In the genomic region with DNA sequence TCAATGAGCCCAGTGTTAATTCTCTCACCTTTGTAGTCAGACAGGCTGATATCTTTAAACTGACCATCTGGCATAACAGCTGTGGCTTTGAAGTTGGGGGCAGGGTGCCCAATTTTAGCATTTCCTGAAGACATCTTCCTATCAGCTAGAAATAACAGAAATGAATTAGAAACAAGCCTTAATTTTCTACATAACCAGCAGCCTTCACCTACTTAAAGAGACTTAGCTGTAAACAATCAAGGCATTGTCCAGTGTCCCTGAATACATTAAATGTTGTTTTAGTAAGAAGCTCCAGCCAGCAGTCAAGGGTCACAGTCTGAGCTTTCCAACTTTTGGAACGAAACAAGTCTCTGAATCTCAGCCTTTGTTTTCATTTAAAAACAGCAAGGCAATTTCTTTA, we compare ENCODE assay signal across 1 cellular context.
TF ChIP-seq lines count a peak whose summit lies in the region.

No MANE protein-coding gene starts in this region.

TF ChIP-seq in IMR-90, 13 proteins besides CTCF, POLR2A, EP300 and RAD21:
- TF ChIP-seq BHLHE40 (IDR thresholded peaks at IDR 0.05; ENCODE audit: low read depth, low read length) (no peak), CEBPB (IDR thresholded peaks at IDR 0.05; ENCODE audit: low read depth, low read length) (no peak), RCOR1 (IDR thresholded peaks at IDR 0.05; ENCODE audit: insufficient replicate concordance, low read length) (no peak), MAZ (IDR thresholded peaks at IDR 0.05; ENCODE audit: borderline replicate concordance, low read depth, low read length) (no peak), CHD1 (IDR thresholded peaks at IDR 0.05; ENCODE audit: low read depth, low read length) (no peak), RFX5 (IDR thresholded peaks at IDR 0.05; ENCODE audit: low read depth, low read length) (no peak), MXI1 (IDR thresholded peaks at IDR 0.05; ENCODE audit: borderline replicate concordance, low read depth, low read length) (no peak), FOS (IDR thresholded peaks at IDR 0.05; ENCODE audit: low read depth, low read length) (no peak), MAFK (IDR thresholded peaks at IDR 0.05; ENCODE audit: low read depth, low read length) (no peak), NFE2L2 (IDR thresholded peaks at IDR 0.05; ENCODE audit: low read depth, low read length) (no peak), SMC3 (IDR thresholded peaks at IDR 0.05; ENCODE audit: low read depth, low read length) (no peak)
- TF ChIP-seq, protein P1, sequence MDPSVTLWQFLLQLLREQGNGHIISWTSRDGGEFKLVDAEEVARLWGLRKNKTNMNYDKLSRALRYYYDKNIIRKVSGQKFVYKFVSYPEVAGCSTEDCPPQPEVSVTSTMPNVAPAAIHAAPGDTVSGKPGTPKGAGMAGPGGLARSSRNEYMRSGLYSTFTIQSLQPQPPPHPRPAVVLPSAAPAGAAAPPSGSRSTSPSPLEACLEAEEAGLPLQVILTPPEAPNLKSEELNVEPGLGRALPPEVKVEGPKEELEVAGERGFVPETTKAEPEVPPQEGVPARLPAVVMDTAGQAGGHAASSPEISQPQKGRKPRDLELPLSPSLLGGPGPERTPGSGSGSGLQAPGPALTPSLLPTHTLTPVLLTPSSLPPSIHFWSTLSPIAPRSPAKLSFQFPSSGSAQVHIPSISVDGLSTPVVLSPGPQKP (IDR thresholded peaks at IDR 0.05; ENCODE audit: borderline replicate concordance, low read depth, low read length): no peak
- TF ChIP-seq, protein P2, sequence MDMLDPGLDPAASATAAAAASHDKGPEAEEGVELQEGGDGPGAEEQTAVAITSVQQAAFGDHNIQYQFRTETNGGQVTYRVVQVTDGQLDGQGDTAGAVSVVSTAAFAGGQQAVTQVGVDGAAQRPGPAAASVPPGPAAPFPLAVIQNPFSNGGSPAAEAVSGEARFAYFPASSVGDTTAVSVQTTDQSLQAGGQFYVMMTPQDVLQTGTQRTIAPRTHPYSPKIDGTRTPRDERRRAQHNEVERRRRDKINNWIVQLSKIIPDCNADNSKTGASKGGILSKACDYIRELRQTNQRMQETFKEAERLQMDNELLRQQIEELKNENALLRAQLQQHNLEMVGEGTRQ (IDR thresholded peaks at IDR 0.05; ENCODE audit: low read depth, low read length): no peak
